20 cellular contexts compared by ENCODE assay signal in the genomic region with DNA sequence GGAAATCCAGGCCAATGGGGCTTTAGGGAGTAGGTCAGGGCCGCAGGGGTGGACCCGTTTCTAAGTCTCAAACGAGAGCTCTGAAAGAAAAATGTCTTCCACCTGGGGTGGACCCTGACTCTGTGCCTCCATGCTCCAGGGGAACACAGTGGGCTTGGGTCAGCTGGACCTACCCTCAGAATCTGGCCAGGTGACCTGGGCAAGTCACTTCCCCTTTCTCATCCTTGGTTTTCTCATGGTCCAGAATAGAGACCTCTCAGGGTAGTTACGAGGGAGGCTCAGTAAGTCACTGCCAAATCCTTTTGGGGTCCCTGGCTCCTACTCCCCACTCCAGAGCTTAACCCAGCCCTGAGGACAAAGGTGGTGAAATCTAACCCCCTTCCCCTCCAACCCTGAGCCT. TPM values are rescaled to one million over a fixed set of nuclear protein-coding genes. Genes with fewer than 3 reads are reported as not detected.
DNase-seq lines count a peak whose midpoint lies in the region; ATAC-seq, FAIRE-seq and TF ChIP-seq lines count a peak whose summit lies in the region.
"Had no signal": no experiment of that assay in that cellular context is flagged by ENCODE, and none has a peak within 500 bp of the region (broad histone marks: within the 10 kb centered on the region; RNA-seq: fewer than 3 reads in every experiment).

No MANE protein-coding gene starts in this region.

- no peaks in the 10 kb centered on the region; a peak in 1 of 5 replicates for H3K27me3 ChIP-seq in HepG2 (ENCODE audit: control insufficient read depth in 1 of 2, insufficient read depth in 2 of 2, low read length in 2 of 2)
- H3K27me3 ChIP-seq in right lobe of liver = no peaks in the 10 kb centered on the region
- no peaks in the 10 kb centered on the region for H3K27me3 ChIP-seq in neural progenitor cell
- H3K27me3 ChIP-seq: BE2C had no signal

- FAIRE-seq in HepG2 (lab: Jason Lieb, UNC) = no peak
- FAIRE-seq: A204.1, G401.6 had no signal

- no peak for TF ChIP-seq POLR2A in HepG2 (IDR thresholded peaks at IDR 0.05; ENCODE audit: insufficient read depth in 1 of 2, low read depth in 2 of 2, low read length in 2 of 2)
- no peak for TF ChIP-seq POLR2A in right lobe of liver (IDR thresholded peaks at IDR 0.05)

- H3K4me1 ChIP-seq in HepG2 (ENCODE audit: insufficient read depth, low read length) (peaks cover 42% of the 10 kb centered on the region), right lobe of liver (peaks cover 0 to 27% (median 2%) of the 10 kb centered on the region in 4 donors), neural progenitor cell (peaks cover 6% of the 10 kb centered on the region)
- H3K4me1 ChIP-seq: BE2C had no signal

- H3K27ac Mint-ChIP-seq in endothelial cell (ENCODE audit: unreplicated experiment) = peak overlapping the region; percentile 70
- peak overlapping the region; percentile 20 for H3K27ac Mint-ChIP-seq in stimulated activated memory B cell treated with anti-CD40 and anti-IgM and Interleukin-4, amounts not matched to agents 10 μg/mL and 1 μg/mL and 100 μg/mL, for 72 hours
- no peak overlapping the region for H3K27ac Mint-ChIP-seq in neural progenitor cell
- H3K27ac Mint-ChIP-seq: HFFc6 had no signal

- BruUV-seq in HepG2 (replicated peaks; lab: Mats Ljungman, UMichigan) = no TSS peak

- TF ChIP-seq CTCF in HepG2 (CRISPR knock-in tag; IDR thresholded peaks at IDR 0.05) = no peak
- TF ChIP-seq CTCF in right lobe of liver (IDR thresholded peaks at IDR 0.05) = no peak
- no peak for TF ChIP-seq CTCF in endothelial cell (IDR thresholded peaks at IDR 0.05; ENCODE audit: unreplicated experiment)
- no peak for TF ChIP-seq CTCF in neural progenitor cell (IDR thresholded peaks at IDR 0.05)

- H3K27ac ChIP-seq in HepG2 (ENCODE audit: extremely low read length, insufficient read depth, low read length) (no peak overlapping the region), right lobe of liver (peak overlapping the region in 1 of 3 donors; percentile 76), neural progenitor cell (no peak overlapping the region)

- WGBS in HepG2 (ENCODE audit: low lambda C conversion rate) = 67% methylated on average over 4 of the region's 4 CpGs
- WGBS in right lobe of liver (ENCODE audit: insufficient coverage, low coverage, low lambda C conversion rate, missing lambda C conversion rate) = 90% methylated on average over 3 of the region's 4 CpGs

- peak overlapping the region; percentile 37; the same call in 1 of the 2 replicates for H3K4me2 ChIP-seq in HepG2 (ENCODE audit: low read depth, low read length)
- no peak overlapping the region for H3K4me2 ChIP-seq in neural progenitor cell

- intact Hi-C loops in HepG2 (cut with micrococcal nuclease; ENCODE audit: unreplicated experiment) = no loop called here
- intact Hi-C loops in right lobe of liver (cut with DNase I) = no loop called here

- H3K4me1 Mint-ChIP-seq in endothelial cell (ENCODE audit: unreplicated experiment) (peaks cover 17% of the 10 kb centered on the region), neural progenitor cell (peaks cover 12% of the 10 kb centered on the region)
- H3K4me1 Mint-ChIP-seq in stimulated activated memory B cell treated with anti-CD40 and anti-IgM and Interleukin-4, amounts not matched to agents 10 μg/mL and 1 μg/mL and 100 μg/mL, for 72 hours = peaks cover 26% of the 10 kb centered on the region

- DNase-seq in HepG2 (ENCODE audit: low spot score) (no peak), right lobe of liver (no peak), endothelial cell (ENCODE audit: low spot score) (no peak), neural progenitor cell (ENCODE audit: low spot score) (no peak)
- DNase-seq: ACHN; BE2C; C1 segment of cervical spinal cord; CD4-positive, CD25-positive, alpha-beta regulatory T cell; CD8-positive, alpha-beta memory T cell; COR-L47; DMS 273 treated with DMSO at 0.1 percent for 48 hours; DMS53; GOT3; H7; HFFc6 had no signal

- H3K4me3 ChIP-seq in HepG2 (replicated peaks in 1 of 3; ENCODE audit: insufficient read depth in 1 of 3, low read depth in 2 of 3, low read length in 3 of 3) (no peak overlapping the region), right lobe of liver (no peak overlapping the region), neural progenitor cell (no peak overlapping the region)

- peaks cover 17% of the 10 kb centered on the region for H3K79me2 ChIP-seq in HepG2 (ENCODE audit: insufficient read depth, low read length)
- peaks cover 17% of the 10 kb centered on the region for H3K79me2 ChIP-seq in neural progenitor cell (ENCODE audit: low read depth)

- ATAC-seq in HepG2 = no peak
- no peak for ATAC-seq in right lobe of liver
- ATAC-seq in stimulated activated memory B cell treated with anti-CD40 and anti-IgM and Interleukin-4, amounts not matched to agents 10 μg/mL and 1 μg/mL and 100 μg/mL, for 72 hours = no peak
- no peak for ATAC-seq in HG02798 (IDR thresholded peaks at IDR 0.05; ENCODE audit: poor library complexity, unreplicated experiment)
- ATAC-seq: HCT116 had no signal

- H3K9me3 Mint-ChIP-seq in endothelial cell (ENCODE audit: unreplicated experiment) (no peaks in the 10 kb centered on the region), neural progenitor cell (no peaks in the 10 kb centered on the region)
- H3K9me3 Mint-ChIP-seq in stimulated activated memory B cell treated with anti-CD40 and anti-IgM and Interleukin-4, amounts not matched to agents 10 μg/mL and 1 μg/mL and 100 μg/mL, for 72 hours = no peaks in the 10 kb centered on the region
- H3K9me3 Mint-ChIP-seq: CD4-positive, CD25-positive, alpha-beta regulatory T cell; CD8-positive, alpha-beta memory T cell; HFFc6 had no signal

- no peak overlapping the region for H3K4me3 Mint-ChIP-seq in endothelial cell (ENCODE audit: unreplicated experiment)
- no peak overlapping the region for H3K4me3 Mint-ChIP-seq in stimulated activated memory B cell treated with anti-CD40 and anti-IgM and Interleukin-4, amounts not matched to agents 10 μg/mL and 1 μg/mL and 100 μg/mL, for 72 hours
- H3K4me3 Mint-ChIP-seq in neural progenitor cell = no peak overlapping the region
- H3K4me3 Mint-ChIP-seq: HFFc6 had no signal

- TF ChIP-seq EP300 in HepG2 (IDR thresholded peaks at IDR 0.05; ENCODE audit: low read depth in 2 of 2, low read length in 2 of 2) (no peak), HepG2 (CRISPR knock-in tag; IDR thresholded peaks at IDR 0.05; ENCODE audit: borderline replicate concordance) (no peak)

- H3K9ac ChIP-seq in HepG2 (ENCODE audit: insufficient read depth, low read depth, low read length) = no peak overlapping the region
- H3K9ac ChIP-seq in neural progenitor cell = no peak overlapping the region

- H3F3A ChIP-seq in neural progenitor cell (ENCODE audit: low read depth) = no peaks in the 10 kb centered on the region

- in situ Hi-C loops in HepG2 (cut with HindIII; ENCODE audit: extremely low pct_ligation_motif_present, low pct_unique_long_range_greater_than_20kb) = no loop called here

- TF ChIP-seq RAD21 in HepG2 (CRISPR knock-in tag; IDR thresholded peaks at IDR 0.05) = no peak

- no peak overlapping the region for H2AFZ ChIP-seq in HepG2 (ENCODE audit: low read length)
- H2AFZ ChIP-seq in neural progenitor cell (replicated peaks) = no peak overlapping the region

- H4K20me1 ChIP-seq in HepG2 (ENCODE audit: insufficient read depth, low read length) (no peaks in the 10 kb centered on the region), neural progenitor cell (ENCODE audit: low read depth) (peaks cover 15% of the 10 kb centered on the region)

- no peaks in the 10 kb centered on the region for H3K36me3 ChIP-seq in HepG2 (replicated peaks in 1 of 2; ENCODE audit: control insufficient read depth in 1 of 2, insufficient read depth in 2 of 2, low read length in 2 of 2)
- H3K36me3 ChIP-seq in right lobe of liver = no peaks in the 10 kb centered on the region
- no peaks in the 10 kb centered on the region for H3K36me3 ChIP-seq in neural progenitor cell

- POLR2A ChIA-PET in HepG2 (lab: Yijun Ruan, JAX) = interaction anchor here (1.2 to 1.7 kb wide), 2 partner anchors 11 to 12 kb away, joined by 3 to 4 read pairs; no protein-coding TSS in a partner anchor

- no peaks in the 10 kb centered on the region for H3K9me3 ChIP-seq in HepG2 (ENCODE audit: low read length)
- no peaks in the 10 kb centered on the region for H3K9me3 ChIP-seq in right lobe of liver
- H3K9me3 ChIP-seq in neural progenitor cell (ENCODE audit: low read depth) = no peaks in the 10 kb centered on the region
- H3K9me3 ChIP-seq: BE2C had no signal

- CTCF ChIA-PET in HepG2 (lab: Yijun Ruan, JAX; ENCODE audit: low intra/inter-chr PET ratio, low total read pairs) = no interaction called here

- H3K36me3 Mint-ChIP-seq in endothelial cell (ENCODE audit: low read depth, unreplicated experiment) (peaks cover 4% of the 10 kb centered on the region), neural progenitor cell (no peaks in the 10 kb centered on the region)
- no peaks in the 10 kb centered on the region for H3K36me3 Mint-ChIP-seq in stimulated activated memory B cell treated with anti-CD40 and anti-IgM and Interleukin-4, amounts not matched to agents 10 μg/mL and 1 μg/mL and 100 μg/mL, for 72 hours

- H3K27me3 Mint-ChIP-seq in endothelial cell (ENCODE audit: unreplicated experiment) = peaks cover 5% of the 10 kb centered on the region
- H3K27me3 Mint-ChIP-seq in stimulated activated memory B cell treated with anti-CD40 and anti-IgM and Interleukin-4, amounts not matched to agents 10 μg/mL and 1 μg/mL and 100 μg/mL, for 72 hours = no peaks in the 10 kb centered on the region
- no peaks in the 10 kb centered on the region for H3K27me3 Mint-ChIP-seq in neural progenitor cell (ENCODE audit: insufficient read depth, low read depth)
- H3K27me3 Mint-ChIP-seq: CD8-positive, alpha-beta memory T cell had no signal

RNA-seq across cellular contexts. Expression of gene EFCAB12, which starts 25.8 kb away (rescaled TPM):
- total RNA-seq in HepG2 (2016; rRNA removed; fragmentation: Illumina TruSeq; extraction: Trizol) (0.11 and 0.31 TPM in 2 replicates), right lobe of liver (1 to 10 TPM in 5 of 6 experiments, under 1 TPM in 1; 0.26 to 4.7 (median 2.0) TPM), endothelial cell (ENCODE audit: unreplicated experiment) (0.21 TPM), neural progenitor cell (ENCODE audit: low replicate concordance) (0.13 and 0.22 TPM in 2 replicates)
- 0.18 TPM in 1 of 2 replicates, not detected in the other for total RNA-seq in HepG2 (2016; cell fraction: cytosol; rRNA removed; fragmentation: Illumina TruSeq; extraction: Trizol; ENCODE audit: low read depth)
- 0.07 and 0.26 TPM in 2 replicates for total RNA-seq in HepG2 (2016; cell fraction: insoluble cytoplasmic fraction; rRNA removed; fragmentation: Illumina TruSeq; extraction: Trizol)
- total RNA-seq in HepG2 (2016; cell fraction: membrane; rRNA removed; fragmentation: Illumina TruSeq; extraction: Trizol) = 0.14 and 0.15 TPM in 2 replicates
- total RNA-seq in HepG2 (2016; cell fraction: nucleus; rRNA removed; fragmentation: Illumina TruSeq; extraction: Trizol) = 0.34 and 0.50 TPM in 2 replicates
- polyA plus RNA-seq in HepG2 (2011; rRNA removed) = 2.4 and 2.9 TPM in 2 replicates
- polyA plus RNA-seq in HepG2 (2011; cell fraction: cytosol; rRNA removed) = 1.3 and 1.4 TPM in 2 replicates
- 9.6 and 10.2 TPM in 2 replicates for polyA plus RNA-seq in HepG2 (2011; cell fraction: nucleus; rRNA removed)
- 2.4 and 3.5 TPM in 2 replicates for polyA plus RNA-seq in HepG2 (2012)
- 0.06 and 0.17 TPM in 2 replicates for polyA plus RNA-seq in HepG2 (2016; cell fraction: cytosol; fragmentation: Illumina TruSeq; extraction: Trizol; ENCODE audit: low read depth)
- polyA plus RNA-seq in HepG2 (2016; cell fraction: insoluble cytoplasmic fraction; fragmentation: Illumina TruSeq; extraction: Trizol; ENCODE audit: low read depth) = 0.33 and 0.35 TPM in 2 replicates
- 0.15 and 0.24 TPM in 2 replicates for polyA plus RNA-seq in HepG2 (2016; cell fraction: membrane; fragmentation: Illumina TruSeq; extraction: Trizol; ENCODE audit: low read depth)
- 0.92 and 1.5 TPM in 2 replicates for polyA plus RNA-seq in HepG2 (2016; cell fraction: nucleus; fragmentation: Illumina TruSeq; extraction: Trizol; ENCODE audit: insufficient read depth, low read depth)
- 1.9 and 2.0 TPM in 2 replicates for polyA minus RNA-seq in HepG2 (2011; rRNA and poly(A)+ RNA removed; ENCODE audit: low replicate concordance)
- polyA minus RNA-seq in HepG2 (2011; cell fraction: cytosol; rRNA and poly(A)+ RNA removed) = 0.70 and 0.89 TPM in 2 replicates
- polyA minus RNA-seq in HepG2 (2011; cell fraction: nucleus; rRNA and poly(A)+ RNA removed) = 3.9 and 4.8 TPM in 2 replicates

RNA-seq across cellular contexts. Expression of gene MBD4, which starts 37.1 kb away (rescaled TPM):
- total RNA-seq in HepG2 (2016; rRNA removed; fragmentation: Illumina TruSeq; extraction: Trizol) (25.3 and 26.9 TPM in 2 replicates), right lobe of liver (10 to 100 TPM; 16.9 to 26.1 (median 25.3) TPM), endothelial cell (ENCODE audit: unreplicated experiment) (30.6 TPM), neural progenitor cell (ENCODE audit: low replicate concordance) (35.0 and 46.3 TPM in 2 replicates)
- 5.2 and 7.0 TPM in 2 replicates for total RNA-seq in HepG2 (2016; cell fraction: cytosol; rRNA removed; fragmentation: Illumina TruSeq; extraction: Trizol; ENCODE audit: low read depth)
- 25.0 and 27.0 TPM in 2 replicates for total RNA-seq in HepG2 (2016; cell fraction: insoluble cytoplasmic fraction; rRNA removed; fragmentation: Illumina TruSeq; extraction: Trizol)
- total RNA-seq in HepG2 (2016; cell fraction: membrane; rRNA removed; fragmentation: Illumina TruSeq; extraction: Trizol) = 11.5 and 12.6 TPM in 2 replicates
- 30.2 and 35.1 TPM in 2 replicates for total RNA-seq in HepG2 (2016; cell fraction: nucleus; rRNA removed; fragmentation: Illumina TruSeq; extraction: Trizol)
- polyA plus RNA-seq in HepG2 (2011; rRNA removed) = 13.7 and 14.9 TPM in 2 replicates
- polyA plus RNA-seq in HepG2 (2011; cell fraction: cytosol; rRNA removed) = 4.8 and 4.9 TPM in 2 replicates
- polyA plus RNA-seq in HepG2 (2011; cell fraction: nucleus; rRNA removed) = 22.5 and 26.7 TPM in 2 replicates
- polyA plus RNA-seq in HepG2 (2012) = 10.8 and 12.2 TPM in 2 replicates
- polyA plus RNA-seq in HepG2 (2016; cell fraction: cytosol; fragmentation: Illumina TruSeq; extraction: Trizol; ENCODE audit: low read depth) = 1.9 and 2.1 TPM in 2 replicates
- polyA plus RNA-seq in HepG2 (2016; cell fraction: insoluble cytoplasmic fraction; fragmentation: Illumina TruSeq; extraction: Trizol; ENCODE audit: low read depth) = 21.7 and 24.1 TPM in 2 replicates
- 4.6 and 5.5 TPM in 2 replicates for polyA plus RNA-seq in HepG2 (2016; cell fraction: membrane; fragmentation: Illumina TruSeq; extraction: Trizol; ENCODE audit: low read depth)
- polyA plus RNA-seq in HepG2 (2016; cell fraction: nucleus; fragmentation: Illumina TruSeq; extraction: Trizol; ENCODE audit: insufficient read depth, low read depth) = 43.7 and 51.7 TPM in 2 replicates
- 6.9 and 16.7 TPM in 2 replicates for polyA minus RNA-seq in HepG2 (2011; rRNA and poly(A)+ RNA removed; ENCODE audit: low replicate concordance)
- polyA minus RNA-seq in HepG2 (2011; cell fraction: cytosol; rRNA and poly(A)+ RNA removed) = 4.8 and 6.9 TPM in 2 replicates
- polyA minus RNA-seq in HepG2 (2011; cell fraction: nucleus; rRNA and poly(A)+ RNA removed) = 32.4 and 39.8 TPM in 2 replicates

RNA-seq across cellular contexts. Expression of gene IFT122, which starts 37.4 kb away (rescaled TPM):
- total RNA-seq in HepG2 (2016; rRNA removed; fragmentation: Illumina TruSeq; extraction: Trizol) (10.3 and 10.8 TPM in 2 replicates), right lobe of liver (10 to 100 TPM in 4 of 6 experiments, 1 to 10 TPM in 2; 7.1 to 16.8 (median 11.5) TPM), endothelial cell (ENCODE audit: unreplicated experiment) (25.1 TPM), neural progenitor cell (ENCODE audit: low replicate concordance) (31.8 and 48.0 TPM in 2 replicates)
- total RNA-seq in HepG2 (2016; cell fraction: cytosol; rRNA removed; fragmentation: Illumina TruSeq; extraction: Trizol; ENCODE audit: low read depth) = 1.7 and 3.1 TPM in 2 replicates
- total RNA-seq in HepG2 (2016; cell fraction: insoluble cytoplasmic fraction; rRNA removed; fragmentation: Illumina TruSeq; extraction: Trizol) = 9.7 and 10.0 TPM in 2 replicates
- 3.2 and 3.8 TPM in 2 replicates for total RNA-seq in HepG2 (2016; cell fraction: membrane; rRNA removed; fragmentation: Illumina TruSeq; extraction: Trizol)
- 13.1 and 17.6 TPM in 2 replicates for total RNA-seq in HepG2 (2016; cell fraction: nucleus; rRNA removed; fragmentation: Illumina TruSeq; extraction: Trizol)
- polyA plus RNA-seq in HepG2 (2011; rRNA removed) = 9.1 and 10.1 TPM in 2 replicates
- polyA plus RNA-seq in HepG2 (2011; cell fraction: cytosol; rRNA removed) = 6.0 and 7.1 TPM in 2 replicates
- 39.5 and 68.7 TPM in 2 replicates for polyA plus RNA-seq in HepG2 (2011; cell fraction: nucleus; rRNA removed)
- polyA plus RNA-seq in HepG2 (2012) = 8.5 and 8.9 TPM in 2 replicates
- 1.0 and 2.0 TPM in 2 replicates for polyA plus RNA-seq in HepG2 (2016; cell fraction: cytosol; fragmentation: Illumina TruSeq; extraction: Trizol; ENCODE audit: low read depth)
- 6.8 and 7.9 TPM in 2 replicates for polyA plus RNA-seq in HepG2 (2016; cell fraction: insoluble cytoplasmic fraction; fragmentation: Illumina TruSeq; extraction: Trizol; ENCODE audit: low read depth)
- 1.5 and 2.2 TPM in 2 replicates for polyA plus RNA-seq in HepG2 (2016; cell fraction: membrane; fragmentation: Illumina TruSeq; extraction: Trizol; ENCODE audit: low read depth)
- polyA plus RNA-seq in HepG2 (2016; cell fraction: nucleus; fragmentation: Illumina TruSeq; extraction: Trizol; ENCODE audit: insufficient read depth, low read depth) = 31.1 and 32.0 TPM in 2 replicates
- polyA minus RNA-seq in HepG2 (2011; rRNA and poly(A)+ RNA removed; ENCODE audit: low replicate concordance) = 44.2 and 53.6 TPM in 2 replicates
- 4.7 and 7.2 TPM in 2 replicates for polyA minus RNA-seq in HepG2 (2011; cell fraction: cytosol; rRNA and poly(A)+ RNA removed)
- polyA minus RNA-seq in HepG2 (2011; cell fraction: nucleus; rRNA and poly(A)+ RNA removed) = 22.0 and 30.6 TPM in 2 replicates
